ENCODE assay signal across 1 cellular context in the genomic region with DNA sequence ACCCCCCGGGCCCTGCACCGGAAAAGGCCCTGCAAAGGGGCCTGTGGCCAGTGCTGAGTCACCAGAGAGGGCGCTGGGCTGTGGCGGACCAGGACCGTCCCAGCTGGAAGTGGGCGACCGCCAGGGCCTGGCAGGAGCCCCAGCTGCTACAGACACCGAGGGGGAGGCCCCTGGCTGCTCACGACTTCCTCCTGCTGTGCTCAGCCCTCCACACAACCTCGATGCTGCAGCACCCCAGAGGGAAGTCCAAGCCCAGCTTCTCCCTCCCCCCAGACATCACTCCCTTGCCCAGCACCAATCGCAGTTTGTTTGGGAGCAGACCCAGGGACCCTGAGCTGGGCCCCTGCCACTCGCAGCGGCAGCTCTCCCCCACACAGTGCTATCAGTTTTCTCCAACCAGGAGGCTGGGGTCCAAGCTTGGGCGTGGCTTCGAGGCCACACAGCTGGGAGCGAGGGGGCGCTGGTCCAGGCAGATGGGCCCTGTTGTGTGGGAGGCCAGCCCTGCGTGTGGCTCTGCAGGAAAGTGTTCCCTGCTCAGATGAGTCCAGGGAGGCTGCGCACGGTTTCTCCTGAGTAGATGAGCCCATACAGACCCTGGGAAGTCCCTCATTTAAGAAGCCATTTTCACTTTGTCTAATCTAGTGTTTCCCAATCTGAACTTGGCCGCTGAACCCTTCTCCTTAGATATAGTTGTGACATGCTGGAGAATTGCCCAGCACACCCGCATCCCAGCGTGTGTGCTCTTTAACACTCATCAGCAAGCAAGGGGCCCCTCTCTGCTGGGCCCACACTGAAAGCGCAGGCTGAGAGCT.
TF ChIP-seq lines count a peak whose summit lies in the region.

No MANE protein-coding gene starts in this region.

TF ChIP-seq in GM12878, 131 proteins besides CTCF, POLR2A, EP300 and RAD21 (continued from another document):
- TF ChIP-seq BCL3 (IDR thresholded peaks at IDR 0.05; ENCODE audit: borderline replicate concordance, insufficient read depth, low read depth, low read length, poor library complexity, severe bottlenecking) (peak; percentile 70), BACH1 (IDR thresholded peaks at IDR 0.05; ENCODE audit: borderline replicate concordance) (peak; percentile 85; the same call in 1 of the 2 replicates), YBX1 (IDR thresholded peaks at IDR 0.05) (no peak), ZNF207 (IDR thresholded peaks at IDR 0.05; ENCODE audit: borderline replicate concordance) (no peak), NKRF (conservative IDR thresholded peaks at IDR 0.05) (peak; percentile 65), CHD4 (IDR thresholded peaks at IDR 0.05) (0 out of 2 replicates have a peak, but pooled peaks have one; percentile 18), SMAD1 (IDR thresholded peaks at IDR 0.05; ENCODE audit: low read depth, partially characterized antibody) (no peak), POLR2AphosphoS5 (IDR thresholded peaks at IDR 0.05; ENCODE audit: low read length) (peak; percentile 50), MAX (IDR thresholded peaks at IDR 0.05; ENCODE audit: low read depth, low read length) (peak; percentile 38; the same call in 1 of the 2 replicates), MEF2A (IDR thresholded peaks at IDR 0.05; ENCODE audit: insufficient read depth, low read depth, low read length) (no peak; the same call in 1 of the 2 replicates), KAT2A (conservative IDR thresholded peaks at IDR 0.05; ENCODE audit: control insufficient read depth, low read depth, low read length) (no peak), CEBPB (IDR thresholded peaks at IDR 0.05; ENCODE audit: borderline replicate concordance in 1 of 2, low read depth in 2 of 2, low read length in 2 of 2) (no peak), ETV6 (conservative IDR thresholded peaks at IDR 0.05 in 1 of 2, IDR thresholded peaks at IDR 0.05 in 1 of 2; ENCODE audit: borderline replicate concordance in 1 of 2, low read depth in 1 of 2) (peak in 1 of 2 experiments; percentile 47; a peak in 1 of 4 replicates), JUND (IDR thresholded peaks at IDR 0.05; ENCODE audit: low read depth, low read length) (0 out of 2 replicates have a peak, but pooled peaks have one; percentile 23), TCF12 (IDR thresholded peaks at IDR 0.05; ENCODE audit: low read depth, low read length) (peak; percentile 99), CBFB (IDR thresholded peaks at IDR 0.05; ENCODE audit: low read depth) (no peak; the same call in 1 of the 2 replicates), HDGF (IDR thresholded peaks at IDR 0.05) (peak; percentile 87), STAT1 (conservative IDR thresholded peaks at IDR 0.05) (0 out of 2 replicates have a peak, but pooled peaks have one; percentile 29), PAX5 (IDR thresholded peaks at IDR 0.05; ENCODE audit: borderline replicate concordance, low read depth, low read length) (peak; percentile 73; the same call in 1 of the 2 replicates), CREM (IDR thresholded peaks at IDR 0.05; ENCODE audit: low read depth) (peak; percentile 72; the same call in 1 of the 2 replicates), RBBP5 (conservative IDR thresholded peaks at IDR 0.05) (no peak), NRF1 (conservative IDR thresholded peaks at IDR 0.05; ENCODE audit: low read depth, low read length) (peak; percentile 36; the same call in 1 of the 2 replicates), MXI1 (IDR thresholded peaks at IDR 0.05; ENCODE audit: low read depth, low read length) (peak; percentile 35; the same call in 1 of the 2 replicates), NBN (IDR thresholded peaks at IDR 0.05) (peak; percentile 41), TCF3 (IDR thresholded peaks at IDR 0.05; ENCODE audit: borderline replicate concordance, insufficient read depth, low read depth, low read length) (peak; percentile 96), BHLHE40 (IDR thresholded peaks at IDR 0.05; ENCODE audit: borderline replicate concordance in 1 of 2, low read depth in 2 of 2, low read length in 1 of 2) (peak in 1 of 2 experiments; percentile 78; a peak in 2 of 4 replicates), IRF4 (IDR thresholded peaks at IDR 0.05; ENCODE audit: low read depth, low read length) (0 out of 2 replicates have a peak, but pooled peaks have one; percentile 5), SUZ12 (IDR thresholded peaks at IDR 0.05; ENCODE audit: unreplicated experiment) (no peak), CHD2 (IDR thresholded peaks at IDR 0.05; ENCODE audit: borderline replicate concordance, low read depth, low read length) (0 out of 2 replicates have a peak, but pooled peaks have one; percentile 30), SRF (IDR thresholded peaks at IDR 0.05; ENCODE audit: low read depth in 2 of 2, low read length in 2 of 2) (peak; percentile 50 to 78; a peak in 2 of 4 replicates)
TF ChIP-seq in GM12878: peak in this region for 44.
